8 cellular contexts compared by ENCODE assay signal in genomic region chr10:16437540-16437894, GRCh38. TPM values are rescaled to one million over a fixed set of nuclear protein-coding genes. Genes with fewer than 3 reads are reported as not detected.
DNase-seq lines count a peak whose midpoint lies in the region; ATAC-seq and TF ChIP-seq lines count a peak whose summit lies in the region.

No MANE protein-coding gene starts in this region.

- H3K27me3 ChIP-seq in GM06990 (replicated peaks; ENCODE audit: control insufficient read depth, insufficient read depth, low read length) (no peaks in the 10 kb centered on the region), Panc1 (ENCODE audit: control insufficient read depth, insufficient read depth, low read length) (no peaks in the 10 kb centered on the region), esophagus muscularis mucosa (no peaks in the 10 kb centered on the region), psoas muscle (ENCODE audit: insufficient read depth in 3 of 3, low read length in 2 of 3) (no peaks in the 10 kb centered on the region)

- H3K27ac ChIP-seq in Panc1 (ENCODE audit: low read length), result peak overlapping the region; percentile 84
- peak overlapping the region in 3 of 4 donors; percentile 74 to 85 (median 79) for H3K27ac ChIP-seq in esophagus muscularis mucosa (replicated peaks in 1 of 4)
- H3K27ac ChIP-seq in psoas muscle, result peak overlapping the region; percentile 93

- TF ChIP-seq POLR2A in esophagus muscularis mucosa (IDR thresholded peaks at IDR 0.05; ENCODE audit: low read depth), result no peak

- CTCF ChIA-PET in Panc1 (lab: Charles Lee), result no interaction called here

- intact Hi-C loops in Panc1 (cut with micrococcal nuclease; ENCODE audit: unreplicated experiment), result no loop called here
- intact Hi-C loops in esophagus muscularis mucosa (cut with DNase I), result no loop called here
- intact Hi-C loops in psoas muscle (cut with DNase I), result loop anchor here (5.0 to 10.0 kb wide), 3 partner anchors 377 to 1125 kb away; partner anchors contain the start of gene RSU1 (in 2 of the 2)

- TSS peak; percentile 85 for BruUV-seq in Panc1 (replicated peaks; lab: Mats Ljungman, UMichigan)

- no peaks in the 10 kb centered on the region for H3K36me3 ChIP-seq in GM06990 (ENCODE audit: control insufficient read depth, insufficient read depth, low read length)
- H3K36me3 ChIP-seq in Panc1 (ENCODE audit: control insufficient read depth, insufficient read depth, low read length), result no peaks in the 10 kb centered on the region
- H3K36me3 ChIP-seq in esophagus muscularis mucosa, result no peaks in the 10 kb centered on the region
- no peaks in the 10 kb centered on the region for H3K36me3 ChIP-seq in psoas muscle (ENCODE audit: insufficient read depth in 1 of 2, low read depth in 1 of 2)

- TF ChIP-seq EP300 in esophagus muscularis mucosa (IDR thresholded peaks at IDR 0.05), result no peak

- TF ChIP-seq CTCF in GM06990 (IDR thresholded peaks at IDR 0.05; ENCODE audit: insufficient read depth, low read length, poor library complexity, severe bottlenecking) (no peak), Panc1 (IDR thresholded peaks at IDR 0.05) (no peak), esophagus muscularis mucosa (IDR thresholded peaks at IDR 0.05) (no peak), psoas muscle (IDR thresholded peaks at IDR 0.05) (no peak), endothelial cell (IDR thresholded peaks at IDR 0.05; ENCODE audit: unreplicated experiment) (no peak)

- no peak for DNase-seq in GM06990 (ENCODE audit: extremely low read depth, insufficient read length)
- no peak for DNase-seq in Panc1 (ENCODE audit: low read depth, low spot score)
- DNase-seq in esophagus muscularis mucosa (ENCODE audit: extremely low spot score), result no peak
- no peak for DNase-seq in psoas muscle
- no peak for DNase-seq in endothelial cell (ENCODE audit: low spot score)

- H3K4me1 ChIP-seq in Panc1 (ENCODE audit: control insufficient read depth, insufficient read depth, low read length), result peaks cover 11% of the 10 kb centered on the region
- peaks cover 14 to 31% (median 25%) of the 10 kb centered on the region in 4 donors for H3K4me1 ChIP-seq in esophagus muscularis mucosa
- H3K4me1 ChIP-seq in psoas muscle, result peaks cover 41% of the 10 kb centered on the region

- no peak overlapping the region for H3K27ac Mint-ChIP-seq in endothelial cell (ENCODE audit: unreplicated experiment)

- in situ Hi-C loops in Panc1 (cut with HindIII; ENCODE audit: low pct_unique_long_range_greater_than_20kb, low sequenced_read_pairs), result no loop called here

- H3K36me3 Mint-ChIP-seq in endothelial cell (ENCODE audit: low read depth, unreplicated experiment), result no peaks in the 10 kb centered on the region

- no peaks in the 10 kb centered on the region for H3K27me3 Mint-ChIP-seq in endothelial cell (ENCODE audit: unreplicated experiment)

- H3K4me1 Mint-ChIP-seq in endothelial cell (ENCODE audit: unreplicated experiment), result peaks cover 6% of the 10 kb centered on the region

- WGBS in esophagus muscularis mucosa, result 83% methylated on average over 5 of the region's 5 CpGs
- WGBS in psoas muscle, 3 donors, result 70 to 89% (median 71%) methylated on average over 5 of the region's 5 CpGs

- ATAC-seq in Panc1 (no peak), psoas muscle (no peak), GM21528 (IDR thresholded peaks at IDR 0.05; ENCODE audit: low FRiP score, unreplicated experiment) (no peak), GM18907 (IDR thresholded peaks at IDR 0.05; ENCODE audit: unreplicated experiment) (no peak), HG03139 (IDR thresholded peaks at IDR 0.05; ENCODE audit: unreplicated experiment) (no peak)

- H3K9me3 Mint-ChIP-seq in endothelial cell (ENCODE audit: unreplicated experiment), result no peaks in the 10 kb centered on the region

- H3K9me3 ChIP-seq in Panc1 (ENCODE audit: control insufficient read depth, insufficient read depth, low read depth, low read length) (no peaks in the 10 kb centered on the region), esophagus muscularis mucosa (no peaks in the 10 kb centered on the region), psoas muscle (no peaks in the 10 kb centered on the region)

- POLR2A ChIA-PET in Panc1 (lab: Charles Lee), result no interaction called here

- no peak overlapping the region for H3K4me3 Mint-ChIP-seq in endothelial cell (ENCODE audit: unreplicated experiment)

- H3K4me3 ChIP-seq in GM06990 (replicated peaks; ENCODE audit: low read depth, low read length) (peak overlapping the region; percentile 79), Panc1 (ENCODE audit: low read depth in 2 of 2, low read length in 2 of 2) (peak overlapping the region; percentile 61 to 81), esophagus muscularis mucosa (peak overlapping the region; percentile 57 to 85 (median 63)), psoas muscle (peak overlapping the region; percentile 92)

RNA-seq across cellular contexts. Expression of gene PTER, which starts 0.7 kb away (rescaled TPM):
- total RNA-seq in Panc1 (2021; ENCODE audit: unreplicated experiment), result 8.8 TPM
- polyA plus RNA-seq in Panc1 (2012; ENCODE audit: insufficient read length), result 6.3 TPM
- 10 to 100 TPM in 1 of 4 donors, 1 to 10 TPM in 3; 8.1 to 10.4 (median 9.8) TPM for total RNA-seq in esophagus muscularis mucosa
- 10 to 100 TPM in 1 of 4 donors, 1 to 10 TPM in 3; 6.7 to 10.3 (median 6.8) TPM for total RNA-seq in psoas muscle
- 10 to 100 TPM in 1 of 3 donors, 1 to 10 TPM in 2; 5.4 to 10.6 (median 5.9) TPM for polyA plus RNA-seq in psoas muscle
- 2.3 TPM for total RNA-seq in endothelial cell (ENCODE audit: unreplicated experiment)

Comparison
In these comparisons a context has a peak if more than half of its experiments do, and no peak if none do; other contexts are left out.
1. intact Hi-C loops: an anchor here in psoas muscle (5.0 to 10.0 kb wide); none called in Panc1 and esophagus muscularis mucosa.